ENCODE assay signal across 39 cellular contexts in genomic region chr16:31577411-31577810, GRCh38. TPM values are rescaled to one million over a fixed set of nuclear protein-coding genes. Genes with fewer than 3 reads are reported as not detected.
"Had no signal": no experiment of that assay in that cellular context is flagged by ENCODE, and none has a peak within 500 bp of the region (broad histone marks: within the 10 kb centered on the region; RNA-seq: fewer than 3 reads in every experiment).

No MANE protein-coding gene starts in this region.

- DNase-seq: Karpas-422, Kasumi-1, MG63, MM.1S, MV-4-11, NCI-H1048, NCI-H1092, NCI-H1092 treated with DMSO at 0.1 percent for 48 hours, NCI-H1105, NCI-H1105 treated with DMSO at 0.1 percent for 48 hours, NCI-H1417, NCI-H1417 treated with DMSO at 0.1 percent for 48 hours, NCI-H1436, NCI-H1436 treated with DMSO at 0.1 percent for 48 hours, NCI-H146, NCI-H1694, NCI-H1694 treated with DMSO at 0.1 percent for 48 hours, NCI-H187, NCI-H187 treated with DMSO at 0.1 percent for 48 hours, NCI-H1930, NCI-H2029, NCI-H2029 treated with DMSO at 0.1 percent for 48 hours, NCI-H2081, NCI-H2081 treated with DMSO at 0.1 percent for 48 hours, NCI-H2107, NCI-H2171, NCI-H2171 treated with DMSO at 0.1 percent for 48 hours, NCI-H2227 treated with DMSO at 0.1 percent for 48 hours, NCI-H226, NCI-H345, NCI-H446, NCI-H446 treated with DMSO at 0.1 percent for 48 hours, NCI-H510A, NCI-H510A treated with DMSO at 0.1 percent for 48 hours, NCI-H524 had no signal

- H3K4me3 ChIP-seq: MG63 had no signal

- H3K27me3 ChIP-seq: MG63 had no signal

- H3K36me3 ChIP-seq: MG63 had no signal

RNA-seq across cellular contexts. Expression of gene AHSP, which starts 49.7 kb away (rescaled TPM):
- total RNA-seq: LHCN-M2, M059J, MCF 10A, NCI-H460 had no signal
